Comparison of ENCODE assay signal across 8 cellular contexts in the genomic region with DNA sequence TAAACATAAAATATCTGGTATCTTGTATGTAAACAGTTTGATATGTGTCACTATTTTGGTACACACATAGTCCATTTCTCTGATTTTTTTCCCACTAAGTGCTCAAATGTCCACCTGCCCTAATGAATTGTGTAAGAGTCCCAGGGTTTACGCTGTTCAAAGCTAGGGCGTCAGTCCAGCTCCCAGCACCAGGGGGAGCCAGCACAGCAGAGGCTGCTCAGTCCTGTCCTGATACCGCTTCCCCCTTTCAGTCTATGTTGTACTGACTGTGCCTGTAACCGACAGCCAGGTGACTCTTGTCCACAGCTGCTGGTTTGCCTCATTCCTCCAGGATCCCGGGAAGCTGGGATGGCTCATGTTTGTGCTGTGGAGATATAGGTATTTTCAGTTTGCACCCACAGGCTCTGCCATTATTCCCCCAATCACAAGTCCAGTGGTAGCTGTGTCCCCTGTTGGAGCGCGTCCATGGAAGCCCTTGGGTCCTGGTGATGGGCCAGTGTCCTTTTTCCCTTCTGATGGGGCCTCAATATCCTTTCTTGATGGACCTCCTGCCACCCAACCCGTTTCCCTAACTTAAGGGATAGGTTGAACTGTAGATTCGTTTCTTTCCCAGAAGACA.
DNase-seq lines count a peak whose midpoint lies in the region; ATAC-seq and TF ChIP-seq lines count a peak whose summit lies in the region.

No MANE protein-coding gene starts in this region.

- H3K4me1 ChIP-seq in prostate gland (replicated peaks), result no peaks in the 10 kb centered on the region

- no peak overlapping the region for H3K4me3 ChIP-seq in prostate gland

- DNase-seq in COLO668 (lab: John Stamatoyannopoulos, UW; ENCODE audit: unreplicated experiment) (peak; percentile 55), NOMO-1 treated with DMSO at 0.1 percent for 48 hours (lab: John Stamatoyannopoulos, UW; ENCODE audit: unreplicated experiment) (peak; percentile 79), activated T-cell treated with anti-CD3 and anti-CD28 coated beads for 24 hours (ENCODE audit: low read depth) (peak; percentile 15), glomerular visceral epithelial cell (ENCODE audit: extremely low spot score) (peak; percentile 38), prostate gland (ENCODE audit: low spot score) (peak; percentile 44), hepatic stellate cell (ENCODE audit: low spot score) (no peak)

- ATAC-seq in GM19438 (IDR thresholded peaks at IDR 0.05; ENCODE audit: low read depth, unreplicated experiment), result peak; percentile 98
- ATAC-seq in HG03432 (IDR thresholded peaks at IDR 0.05; ENCODE audit: unreplicated experiment), result peak; percentile 100

- H3K27ac ChIP-seq in prostate gland, result no peak overlapping the region

- no peaks in the 10 kb centered on the region for H3K36me3 ChIP-seq in prostate gland

- no peak for TF ChIP-seq POLR2A in prostate gland (IDR thresholded peaks at IDR 0.05)

- no peaks in the 10 kb centered on the region for H3K9me3 ChIP-seq in prostate gland

- 72% methylated on average over 9 of the region's 9 CpGs for WGBS in prostate gland

- no peaks in the 10 kb centered on the region for H3K27me3 ChIP-seq in prostate gland (replicated peaks; ENCODE audit: insufficient read depth)

- intact Hi-C loops in prostate gland (cut with DNase I), result no loop called here

- peak; percentile 35 to 62 (median 55) for TF ChIP-seq CTCF in prostate gland (IDR thresholded peaks at IDR 0.05)
